ENCODE assay signal across 15 cellular contexts in the genomic region with DNA sequence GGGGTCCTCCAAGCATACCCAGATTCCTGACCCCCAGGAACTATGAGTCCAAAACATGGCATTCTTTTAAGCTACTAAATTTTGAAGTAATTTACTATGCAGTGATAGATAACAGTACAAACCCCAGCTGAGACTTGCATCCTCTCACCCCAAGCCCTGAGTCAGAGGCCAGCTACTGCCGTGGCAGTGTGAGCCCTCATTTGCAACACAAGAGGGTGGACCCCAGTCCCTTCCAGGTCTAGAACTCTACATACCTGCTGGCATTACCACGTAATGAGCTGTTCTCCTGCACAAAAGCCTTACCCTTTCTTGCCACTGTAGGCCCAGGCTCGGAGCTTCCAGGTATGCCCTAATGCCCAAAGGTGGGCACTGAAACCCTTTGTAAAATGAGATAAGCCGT.
DNase-seq lines count a peak whose midpoint lies in the region; ATAC-seq, FAIRE-seq and TF ChIP-seq lines count a peak whose summit lies in the region.
"Had no signal": no experiment of that assay in that cellular context is flagged by ENCODE, and none has a peak within 500 bp of the region (broad histone marks: within the 10 kb centered on the region; RNA-seq: fewer than 3 reads in every experiment).

No MANE protein-coding gene starts in this region.

- no peaks in the 10 kb centered on the region for H3K9me3 ChIP-seq in mesenchymal stem cell (ENCODE audit: control insufficient read depth, low read length)
- no peaks in the 10 kb centered on the region for H3K9me3 ChIP-seq in mammary epithelial cell (replicated peaks; ENCODE audit: insufficient read depth, low read length)
- H3K9me3 ChIP-seq in kidney (ENCODE audit: control insufficient read depth in 1 of 2, low read length in 2 of 2), result no peaks in the 10 kb centered on the region
- H3K9me3 ChIP-seq: BLaER1 treated with 17β-estradiol and CSF1 and Interleukin-3, amounts not matched to agents 10 nM and 100 nM had no signal

- H3K36me3 Mint-ChIP-seq in WTC11, result no peaks in the 10 kb centered on the region
- no peaks in the 10 kb centered on the region for H3K36me3 Mint-ChIP-seq in activated CD4-positive, alpha-beta memory T cell treated with anti-CD3 and anti-CD28 coated beads for 36 hours
- H3K36me3 Mint-ChIP-seq: CD4-positive, CD25-positive, alpha-beta regulatory T cell had no signal

- H2AFZ ChIP-seq in mesenchymal stem cell (ENCODE audit: low read depth, low read length) (no peak overlapping the region), mammary epithelial cell (ENCODE audit: low read depth, low read length) (no peak overlapping the region)

- 83% methylated on average over 4 of the region's 4 CpGs for whole genome bisulfite sequencing in mesenchymal stem cell
- WGBS in mammary epithelial cell (ENCODE audit: low coverage, missing lambda C conversion rate), result 93% methylated on average over 4 of the region's 4 CpGs

- H3K27ac ChIP-seq in mesenchymal stem cell (ENCODE audit: low read length, poor library complexity, severe bottlenecking) (no peak overlapping the region), mammary epithelial cell (ENCODE audit: insufficient read depth, low read depth, low read length) (no peak overlapping the region), kidney (ENCODE audit: low read depth in 2 of 2, low read length in 2 of 2) (no peak overlapping the region)
- H3K27ac ChIP-seq: BLaER1 treated with 17β-estradiol and CSF1 and Interleukin-3, amounts not matched to agents 10 nM and 100 nM had no signal

- H3K9ac ChIP-seq in mesenchymal stem cell (ENCODE audit: low read length), result no peak overlapping the region
- H3K9ac ChIP-seq in mammary epithelial cell (ENCODE audit: insufficient read depth, low read length), result no peak overlapping the region
- H3K9ac ChIP-seq in kidney (ENCODE audit: low read length in 2 of 2), result no peak overlapping the region
- H3K9ac ChIP-seq: BLaER1 treated with 17β-estradiol and CSF1 and Interleukin-3, amounts not matched to agents 10 nM and 100 nM had no signal

- H3K4ac ChIP-seq in mesenchymal stem cell (ENCODE audit: low read depth in 1 of 2, low read length in 2 of 2), result no peak overlapping the region

- no peak overlapping the region for H3K18ac ChIP-seq in mesenchymal stem cell (ENCODE audit: low read depth in 1 of 2, low read length in 2 of 2)

- DNase-seq in H7 (peak; percentile 53), WTC11 (ENCODE audit: low spot score) (no peak), mesenchymal stem cell (no peak), mammary epithelial cell (no peak), kidney (no peak), GM10248 (ENCODE audit: extremely low spot score) (no peak)
- no peak for DNase-seq in activated CD4-positive, alpha-beta memory T cell treated with anti-CD3 and anti-CD28 coated beads for 36 hours
- DNase-seq: ACHN; CD4-positive, CD25-positive, alpha-beta regulatory T cell; IMR-90; KBM-7 had no signal

- TF ChIP-seq CTCF in WTC11 (IDR thresholded peaks at IDR 0.05) (no peak), mammary epithelial cell (conservative IDR thresholded peaks at IDR 0.05 in 1 of 2, IDR thresholded peaks at IDR 0.05 in 1 of 2; ENCODE audit: extremely low read depth in 1 of 2, insufficient read depth in 1 of 2, low read depth in 1 of 2, low read length in 2 of 2) (no peak), kidney (IDR thresholded peaks at IDR 0.05; ENCODE audit: borderline replicate concordance, extremely low read depth, insufficient read depth) (no peak), GM10248 (IDR thresholded peaks at IDR 0.05; ENCODE audit: control extremely low read depth, extremely low read depth, low read depth, missing control alignments) (no peak)

- H3K79me1 ChIP-seq in mesenchymal stem cell (replicated peaks; ENCODE audit: low read length, poor library complexity, severe bottlenecking), result no peaks in the 10 kb centered on the region

- dilution Hi-C loops in mammary epithelial cell (cut with HindIII; ENCODE audit: low sequenced_read_pairs), result no loop called here

- FAIRE-seq in kidney (lab: Jason Lieb, UNC), result no peak
- FAIRE-seq: GM12891, GM19239, H54 had no signal

- peaks cover 63% of the 10 kb centered on the region for H3K4me1 Mint-ChIP-seq in WTC11
- H3K4me1 Mint-ChIP-seq in activated CD4-positive, alpha-beta memory T cell treated with anti-CD3 and anti-CD28 coated beads for 36 hours (ENCODE audit: low read depth), result no peaks in the 10 kb centered on the region

- H3K23ac ChIP-seq in mesenchymal stem cell (ENCODE audit: low read length in 2 of 2), result no peak overlapping the region

- H3K36me3 ChIP-seq in H7 (replicated peaks; ENCODE audit: control insufficient read depth, insufficient read depth, low read length) (no peaks in the 10 kb centered on the region), mesenchymal stem cell (ENCODE audit: control insufficient read depth in 1 of 2, insufficient read depth in 2 of 2, low read depth in 1 of 2, low read length in 2 of 2) (no peaks in the 10 kb centered on the region), mammary epithelial cell (ENCODE audit: insufficient read depth, low read length) (no peaks in the 10 kb centered on the region), kidney (ENCODE audit: control insufficient read depth in 1 of 2, insufficient read depth in 2 of 2, low read length in 2 of 2) (no peaks in the 10 kb centered on the region)
- H3K36me3 ChIP-seq: BLaER1 treated with 17β-estradiol and CSF1 and Interleukin-3, amounts not matched to agents 10 nM and 100 nM had no signal

- intact Hi-C loops in mammary epithelial cell (cut with micrococcal nuclease) (no loop called here), kidney (cut with DNase I) (no loop called here)
- intact Hi-C loops in activated CD4-positive, alpha-beta memory T cell treated with anti-CD3 and anti-CD28 coated beads for 36 hours (cut with micrococcal nuclease), result no loop called here

- H3K4me3 ChIP-seq in H7 (ENCODE audit: insufficient read depth, low read depth, low read length) (no peak overlapping the region), mesenchymal stem cell (ENCODE audit: insufficient read depth in 1 of 2, low read depth in 1 of 2, low read length in 2 of 2) (no peak overlapping the region), mammary epithelial cell (replicated peaks in 1 of 3; ENCODE audit: insufficient read depth in 1 of 3, low read depth in 2 of 3, low read length in 3 of 3) (no peak overlapping the region), kidney (ENCODE audit: low read length in 2 of 2) (no peak overlapping the region)
- H3K4me3 ChIP-seq: BLaER1 treated with 17β-estradiol and CSF1 and Interleukin-3, amounts not matched to agents 10 nM and 100 nM had no signal

- BruUV-seq in mammary epithelial cell (replicated peaks; lab: Mats Ljungman, UMichigan), result no TSS peak

- H3K4me3 Mint-ChIP-seq in WTC11, result no peak overlapping the region
- H3K4me3 Mint-ChIP-seq in activated CD4-positive, alpha-beta memory T cell treated with anti-CD3 and anti-CD28 coated beads for 36 hours, result no peak overlapping the region

- in situ Hi-C loops in mammary epithelial cell (cut with MboI; ENCODE audit: low sequenced_read_pairs in 2 of 2), result no loop called here

- POLR2A ChIA-PET in WTC11 (lab: Charles Lee) (interaction anchor here (1.4 kb wide), 1 partner anchor 13 kb away, joined by 4 read pairs; no protein-coding TSS in a partner anchor), GM10248 (lab: Yijun Ruan, JAX) (no interaction called here)
- POLR2A ChIA-PET in activated CD4-positive, alpha-beta memory T cell treated with anti-CD3 and anti-CD28 coated beads for 36 hours (lab: Charles Lee), result no interaction called here

- H2BK5ac ChIP-seq in mesenchymal stem cell (ENCODE audit: low read depth, low read length, poor library complexity, severe bottlenecking), result no peak overlapping the region

- H3K4me2 ChIP-seq in mesenchymal stem cell (ENCODE audit: low read length, poor library complexity, severe bottlenecking) (no peak overlapping the region), mammary epithelial cell (ENCODE audit: insufficient read depth, low read depth, low read length) (no peak overlapping the region)
- H3K4me2 ChIP-seq: BLaER1 treated with 17β-estradiol and CSF1 and Interleukin-3, amounts not matched to agents 10 nM and 100 nM had no signal

- ATAC-seq in WTC11, result peak; percentile 65

- H3K9me3 Mint-ChIP-seq in WTC11, result peaks cover 4% of the 10 kb centered on the region; the same call in 1 of the 2 replicates
- no peaks in the 10 kb centered on the region for H3K9me3 Mint-ChIP-seq in activated CD4-positive, alpha-beta memory T cell treated with anti-CD3 and anti-CD28 coated beads for 36 hours
- H3K9me3 Mint-ChIP-seq: CD4-positive, CD25-positive, alpha-beta regulatory T cell had no signal

- no peak overlapping the region for H2BK120ac ChIP-seq in mesenchymal stem cell (ENCODE audit: low read depth, low read length)

- H3K27me3 ChIP-seq in H7 (ENCODE audit: control insufficient read depth, insufficient read depth, low read length), result no peaks in the 10 kb centered on the region
- H3K27me3 ChIP-seq in mesenchymal stem cell (ENCODE audit: control insufficient read depth in 1 of 2, insufficient read depth in 1 of 2, low read length in 2 of 2), result peaks cover 8 to 27% of the 10 kb centered on the region in 2 experiments
- no peaks in the 10 kb centered on the region for H3K27me3 ChIP-seq in mammary epithelial cell (ENCODE audit: insufficient read depth, low read length)

- CTCF ChIA-PET in WTC11 (lab: Charles Lee), result interaction anchor here (0.7 to 2.5 kb wide), 5 partner anchors 10 to 477 kb away, joined by 3 to 12 read pairs (median 5); no protein-coding TSS in a partner anchor
- CTCF ChIA-PET in mammary epithelial cell (lab: Charles Lee; ENCODE audit: low non-redundant PET), result no interaction called here
- CTCF ChIA-PET in activated CD4-positive, alpha-beta memory T cell treated with anti-CD3 and anti-CD28 coated beads for 36 hours (lab: Charles Lee), result no interaction called here
- CTCF ChIA-PET in GM10248 (lab: Yijun Ruan, JAX), result interaction anchor here (1.4 kb wide), 1 partner anchor 41 kb away, joined by 3 read pairs; no protein-coding TSS in a partner anchor

- no peaks in the 10 kb centered on the region for H3K79me2 ChIP-seq in mammary epithelial cell (ENCODE audit: insufficient read depth, low read length)

- peak overlapping the region; percentile 75 for H3K27ac Mint-ChIP-seq in WTC11
- H3K27ac Mint-ChIP-seq in activated CD4-positive, alpha-beta memory T cell treated with anti-CD3 and anti-CD28 coated beads for 36 hours, result no peak overlapping the region

- H2AK5ac ChIP-seq in mesenchymal stem cell (ENCODE audit: low read length, severe bottlenecking), result no peak overlapping the region

- H3K4me1 ChIP-seq in mesenchymal stem cell (ENCODE audit: control insufficient read depth, insufficient read depth, low read depth, low read length) (peaks cover 8% of the 10 kb centered on the region), mammary epithelial cell (ENCODE audit: insufficient read depth, low read length) (peaks cover 8% of the 10 kb centered on the region), kidney (ENCODE audit: control insufficient read depth in 1 of 2, insufficient read depth in 1 of 2, low read depth in 1 of 2, low read length in 2 of 2) (peaks cover under 1 to 1% of the 10 kb centered on the region in 2 donors)

- H3K14ac ChIP-seq in mesenchymal stem cell (ENCODE audit: low read length in 2 of 2), result no peak overlapping the region

- H4K20me1 ChIP-seq in mammary epithelial cell (ENCODE audit: insufficient read depth, low read length), result no peaks in the 10 kb centered on the region
- H4K20me1 ChIP-seq: BLaER1 treated with 17β-estradiol and CSF1 and Interleukin-3, amounts not matched to agents 10 nM and 100 nM had no signal

- H3K27me3 Mint-ChIP-seq in WTC11 (ENCODE audit: low read depth), result peaks cover 17% of the 10 kb centered on the region
- peaks cover 17% of the 10 kb centered on the region for H3K27me3 Mint-ChIP-seq in activated CD4-positive, alpha-beta memory T cell treated with anti-CD3 and anti-CD28 coated beads for 36 hours

- peak overlapping the region; percentile 9 for H2BK15ac ChIP-seq in mesenchymal stem cell (ENCODE audit: low read depth, poor library complexity, severe bottlenecking)

- H4K91ac ChIP-seq in mesenchymal stem cell (ENCODE audit: low read length), result no peak overlapping the region

- no peak overlapping the region for H4K8ac ChIP-seq in mesenchymal stem cell (ENCODE audit: low read length)

- no peak overlapping the region for H2BK12ac ChIP-seq in mesenchymal stem cell (ENCODE audit: low read length in 2 of 2)

Comparison
In these comparisons a context has a peak if more than half of its experiments do, and no peak if none do; other contexts are left out.
1. CTCF ChIA-PET loops: an anchor here in WTC11 (0.7 to 2.5 kb wide) and GM10248 (1.4 kb wide); none called in mammary epithelial cell and activated CD4-positive, alpha-beta memory T cell treated with anti-CD3 and anti-CD28 coated beads for 36 hours.